Comparison of ENCODE assay signal across 13 cellular contexts in genomic region chr9:34541540-34541939, GRCh38. TPM values are rescaled to one million over a fixed set of nuclear protein-coding genes. Genes with fewer than 3 reads are reported as not detected.
A peak's percentile ranks its signal among the peaks of the same experiment; 100 is the strongest.
DNase-seq lines count a peak whose midpoint lies in the region; ATAC-seq lines count a peak whose summit lies in the region.
"Had no signal": no experiment of that assay in that cellular context is flagged by ENCODE, and none has a peak within 500 bp of the region (broad histone marks: within the 10 kb centered on the region; RNA-seq: fewer than 3 reads in every experiment).

No MANE protein-coding gene starts in this region.

- DNase-seq in activated effector memory CD4-positive, alpha-beta T cell treated with anti-CD3 and anti-CD28 coated beads, Interleukin-2, amount 50 U/mL, for 16 hours, result peak; percentile 55
- no peak for DNase-seq in activated effector memory CD4-positive, alpha-beta T cell treated with Interleukin-2 at 50 U/mL for 16 hours
- DNase-seq in mesenteric fat pad (ENCODE audit: low spot score) (peak; percentile 77), posterior vena cava (ENCODE audit: low spot score) (peak; percentile 32), NOMO-1 treated with DMSO at 0.1 percent for 48 hours (lab: John Stamatoyannopoulos, UW; ENCODE audit: unreplicated experiment) (no peak)
- DNase-seq: Calu3; CD8-positive, alpha-beta T cell; DMS79 treated with DMSO at 0.1 percent for 48 hours; GF-D8; H9 had no signal

- ATAC-seq in GM19397 (IDR thresholded peaks at IDR 0.05; ENCODE audit: unreplicated experiment), result no peak
- ATAC-seq: CD8-positive, alpha-beta T cell had no signal

- intact Hi-C loops in posterior vena cava (cut with DNase I), result loop anchor here (2.0 to 10.0 kb wide), 3 partner anchors 47 to 137 kb away; no protein-coding TSS in a partner anchor

RNA-seq across cellular contexts. Expression of gene ENHO, which starts 18.8 kb away (rescaled TPM):
- total RNA-seq in mesenteric fat pad (not detected), posterior vena cava (under 1 TPM; 0.24 to 0.74 TPM)
- total RNA-seq: B cell; Calu3; CD8-positive, alpha-beta T cell had no signal

RNA-seq across cellular contexts. Expression of gene CNTFR, which starts 48.0 kb away (rescaled TPM):
- total RNA-seq in mesenteric fat pad (116 TPM), posterior vena cava (10 to 100 TPM in 1 of 2 donors, 1 to 10 TPM in 1; 7.0 to 15.5 TPM)
- total RNA-seq: A172; B cell; Calu3; CD8-positive, alpha-beta T cell had no signal

Comparison
In these comparisons a context has a peak if more than half of its experiments do, and no peak if none do; other contexts are left out.
1. DNase-seq: peak in activated effector memory CD4-positive, alpha-beta T cell treated with anti-CD3 and anti-CD28 coated beads, Interleukin-2, amount 50 U/mL, for 16 hours (single experiment), mesenteric fat pad (single experiment) and posterior vena cava (single experiment); none in activated effector memory CD4-positive, alpha-beta T cell treated with Interleukin-2 at 50 U/mL for 16 hours (single experiment) and NOMO-1 treated with DMSO at 0.1 percent for 48 hours (single experiment).